ENCODE assay signal across 1 cellular context in the genomic region with DNA sequence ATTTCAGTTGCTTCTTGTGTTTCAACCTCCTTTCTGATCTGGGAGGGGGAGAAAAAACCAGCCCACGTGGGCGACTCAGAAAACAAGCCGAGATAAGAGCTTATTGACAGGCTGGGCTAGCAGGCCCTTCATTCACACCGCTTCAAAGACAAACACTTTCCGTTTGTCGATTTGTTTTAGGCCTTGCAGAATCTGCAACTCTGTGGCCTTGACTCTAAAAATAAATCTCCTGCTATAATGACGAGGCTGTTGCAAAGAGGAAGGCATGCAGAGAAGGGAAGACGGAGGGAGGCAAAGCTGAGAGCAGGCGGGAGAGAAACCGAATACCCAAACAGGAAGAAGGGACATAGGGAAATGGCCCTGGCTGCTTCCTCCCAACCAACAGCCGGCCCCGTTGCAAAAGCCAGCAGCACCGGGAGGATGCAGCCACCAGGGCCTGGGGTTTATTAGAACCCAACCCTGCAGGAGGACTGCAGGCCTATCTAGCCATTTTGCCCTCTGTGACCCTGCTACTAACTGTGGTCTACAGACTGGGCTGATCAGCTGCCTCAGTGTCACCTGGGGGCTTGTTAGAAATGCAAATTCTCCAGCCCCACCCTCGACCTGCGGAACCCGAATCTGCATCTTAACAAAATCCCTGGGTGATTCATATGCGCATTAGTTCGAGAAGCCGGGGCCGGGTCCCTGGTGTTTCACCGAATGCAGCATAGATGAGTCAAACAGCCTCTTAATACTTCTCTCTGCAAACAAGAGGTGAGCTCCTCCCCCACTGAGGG.
A peak's percentile ranks its signal among the peaks of the same experiment; 100 is the strongest.
TF ChIP-seq lines count a peak whose summit lies in the region.

No MANE protein-coding gene starts in this region.

TF ChIP-seq in K562, 482 proteins besides CTCF, POLR2A, EP300 and RAD21 (continued from another document and continues in another):
- TF ChIP-seq AFF4 (CRISPR knock-in tag; IDR thresholded peaks at IDR 0.05) (no peak), CHCHD3 (CRISPR knock-in tag; IDR thresholded peaks at IDR 0.05) (no peak), NRF1 (conservative IDR thresholded peaks at IDR 0.05 in 1 of 2, IDR thresholded peaks at IDR 0.05 in 1 of 2) (no peak), RBM17 (IDR thresholded peaks at IDR 0.05; ENCODE audit: borderline replicate concordance, low read depth, low read length) (no peak), SNIP1 (IDR thresholded peaks at IDR 0.05; ENCODE audit: low read depth) (no peak), PYGO2 (tag; IDR thresholded peaks at IDR 0.05) (no peak), NCOA4 (IDR thresholded peaks at IDR 0.05; ENCODE audit: partially characterized antibody) (no peak), NFE2L1 (tag; IDR thresholded peaks at IDR 0.05; ENCODE audit: borderline replicate concordance, low read depth) (no peak), SMAD4 (CRISPR knock-in tag; conservative IDR thresholded peaks at IDR 0.05) (no peak), PHF21A (IDR thresholded peaks at IDR 0.05; ENCODE audit: borderline replicate concordance, low read depth) (no peak), FOXK1 (CRISPR knock-in tag; IDR thresholded peaks at IDR 0.05; ENCODE audit: borderline replicate concordance) (no peak), MED1 (CRISPR knock-in tag; IDR thresholded peaks at IDR 0.05; ENCODE audit: borderline replicate concordance) (no peak), HCFC1 (IDR thresholded peaks at IDR 0.05; ENCODE audit: low read depth, low read length) (no peak), HEY1 (CRISPR knock-in tag; IDR thresholded peaks at IDR 0.05; ENCODE audit: borderline replicate concordance) (no peak), IFI16 (CRISPR knock-in tag; IDR thresholded peaks at IDR 0.05) (no peak), ZNF707 (CRISPR knock-in tag; conservative IDR thresholded peaks at IDR 0.05) (no peak), PCBP2 (IDR thresholded peaks at IDR 0.05; ENCODE audit: low read depth, low read length, poor library complexity, severe bottlenecking) (no peak), PTBP1 (IDR thresholded peaks at IDR 0.05; ENCODE audit: low read depth, low read length) (no peak), ZNF449 (CRISPR knock-in tag; IDR thresholded peaks at IDR 0.05) (no peak), MLX (CRISPR knock-in tag; conservative IDR thresholded peaks at IDR 0.05) (no peak), ZNF764 (CRISPR knock-in tag; IDR thresholded peaks at IDR 0.05; ENCODE audit: low read depth) (no peak), SP1 (CRISPR knock-in tag; IDR thresholded peaks at IDR 0.05) (no peak), NFXL1 (CRISPR knock-in tag; IDR thresholded peaks at IDR 0.05) (no peak), ARID1B (IDR thresholded peaks at IDR 0.05) (no peak), BHLHE40 (IDR thresholded peaks at IDR 0.05; ENCODE audit: low read length) (no peak), ATF2 (CRISPR knock-in tag; IDR thresholded peaks at IDR 0.05) (no peak), CHD1 (IDR thresholded peaks at IDR 0.05; ENCODE audit: low read length) (no peak), L3MBTL2 (IDR thresholded peaks at IDR 0.05) (peak; percentile 65), ZSCAN32 (CRISPR knock-in tag; IDR thresholded peaks at IDR 0.05) (no peak), RBM39 (optimal IDR thresholded peaks at IDR 0.05; ENCODE audit: low read depth, low read length) (no peak), ELK1 (CRISPR knock-in tag; IDR thresholded peaks at IDR 0.05) (no peak), BMI1 (IDR thresholded peaks at IDR 0.05; ENCODE audit: low read length) (no peak), FOXA3 (CRISPR knock-in tag; conservative IDR thresholded peaks at IDR 0.05 in 1 of 2, IDR thresholded peaks at IDR 0.05 in 1 of 2) (peak in 1 of 2 experiments; percentile 22; a peak in 1 of 4 replicates), XRCC5 (IDR thresholded peaks at IDR 0.05; ENCODE audit: low read depth, low read length) (no peak), SIN3B (IDR thresholded peaks at IDR 0.05; ENCODE audit: low read depth) (no peak), POLR3A (IDR thresholded peaks at IDR 0.05; ENCODE audit: borderline replicate concordance, extremely low read depth, insufficient read depth, insufficient read length) (no peak), ZNF124 (CRISPR knock-in tag; IDR thresholded peaks at IDR 0.05) (no peak), ELF2 (CRISPR knock-in tag; IDR thresholded peaks at IDR 0.05) (no peak), CBFA2T3 (IDR thresholded peaks at IDR 0.05) (no peak), MCM3 (IDR thresholded peaks at IDR 0.05) (no peak), ZKSCAN3 (CRISPR knock-in tag; IDR thresholded peaks at IDR 0.05) (no peak), ERF (CRISPR knock-in tag; IDR thresholded peaks at IDR 0.05) (no peak), MYNN (IDR thresholded peaks at IDR 0.05) (no peak), MYNN (CRISPR knock-in tag; IDR thresholded peaks at IDR 0.05) (no peak), BRCA1 (IDR thresholded peaks at IDR 0.05) (no peak), BRCA1 (CRISPR knock-in tag; IDR thresholded peaks at IDR 0.05) (no peak), STAG1 (CRISPR knock-in tag; IDR thresholded peaks at IDR 0.05; ENCODE audit: borderline replicate concordance) (no peak), ELK3 (CRISPR knock-in tag; IDR thresholded peaks at IDR 0.05) (no peak), ESRRA (IDR thresholded peaks at IDR 0.05; ENCODE audit: borderline replicate concordance, low read depth) (no peak), RBBP5 (IDR thresholded peaks at IDR 0.05; ENCODE audit: borderline replicate concordance, insufficient read depth, low read length, poor library complexity, severe bottlenecking) (no peak), SMAD2 (IDR thresholded peaks at IDR 0.05; ENCODE audit: low read depth, low read length) (no peak), FOXJ2 (tag; IDR thresholded peaks at IDR 0.05) (no peak), KAT7 (CRISPR knock-in tag; IDR thresholded peaks at IDR 0.05; ENCODE audit: borderline replicate concordance) (no peak), HNRNPUL1 (IDR thresholded peaks at IDR 0.05; ENCODE audit: low read length) (no peak), NCOA1 (IDR thresholded peaks at IDR 0.05; ENCODE audit: low read depth) (no peak), POLR2AphosphoS5 (IDR thresholded peaks at IDR 0.05; ENCODE audit: control insufficient read depth, insufficient read depth, low read depth, low read length) (no peak), HMGN3 (IDR thresholded peaks at IDR 0.05; ENCODE audit: borderline replicate concordance, extremely low read depth, insufficient read length, low read depth, low read length) (no peak), ZBTB7A (IDR thresholded peaks at IDR 0.05; ENCODE audit: borderline replicate concordance, control insufficient read depth, low read depth, low read length) (no peak)
- TF ChIP-seq, protein P1, sequence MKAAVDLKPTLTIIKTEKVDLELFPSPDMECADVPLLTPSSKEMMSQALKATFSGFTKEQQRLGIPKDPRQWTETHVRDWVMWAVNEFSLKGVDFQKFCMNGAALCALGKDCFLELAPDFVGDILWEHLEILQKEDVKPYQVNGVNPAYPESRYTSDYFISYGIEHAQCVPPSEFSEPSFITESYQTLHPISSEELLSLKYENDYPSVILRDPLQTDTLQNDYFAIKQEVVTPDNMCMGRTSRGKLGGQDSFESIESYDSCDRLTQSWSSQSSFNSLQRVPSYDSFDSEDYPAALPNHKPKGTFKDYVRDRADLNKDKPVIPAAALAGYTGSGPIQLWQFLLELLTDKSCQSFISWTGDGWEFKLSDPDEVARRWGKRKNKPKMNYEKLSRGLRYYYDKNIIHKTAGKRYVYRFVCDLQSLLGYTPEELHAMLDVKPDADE (conservative IDR thresholded peaks at IDR 0.05; ENCODE audit: control insufficient read depth, low read depth, low read length) = no peak
- TF ChIP-seq, protein P2, sequence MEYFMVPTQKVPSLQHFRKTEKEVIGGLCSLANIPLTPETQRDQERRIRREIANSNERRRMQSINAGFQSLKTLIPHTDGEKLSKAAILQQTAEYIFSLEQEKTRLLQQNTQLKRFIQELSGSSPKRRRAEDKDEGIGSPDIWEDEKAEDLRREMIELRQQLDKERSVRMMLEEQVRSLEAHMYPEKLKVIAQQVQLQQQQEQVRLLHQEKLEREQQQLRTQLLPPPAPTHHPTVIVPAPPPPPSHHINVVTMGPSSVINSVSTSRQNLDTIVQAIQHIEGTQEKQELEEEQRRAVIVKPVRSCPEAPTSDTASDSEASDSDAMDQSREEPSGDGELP (CRISPR knock-in tag; IDR thresholded peaks at IDR 0.05; ENCODE audit: borderline replicate concordance) = no peak; the same call in 1 of the 2 replicates
- TF ChIP-seq, protein P3, sequence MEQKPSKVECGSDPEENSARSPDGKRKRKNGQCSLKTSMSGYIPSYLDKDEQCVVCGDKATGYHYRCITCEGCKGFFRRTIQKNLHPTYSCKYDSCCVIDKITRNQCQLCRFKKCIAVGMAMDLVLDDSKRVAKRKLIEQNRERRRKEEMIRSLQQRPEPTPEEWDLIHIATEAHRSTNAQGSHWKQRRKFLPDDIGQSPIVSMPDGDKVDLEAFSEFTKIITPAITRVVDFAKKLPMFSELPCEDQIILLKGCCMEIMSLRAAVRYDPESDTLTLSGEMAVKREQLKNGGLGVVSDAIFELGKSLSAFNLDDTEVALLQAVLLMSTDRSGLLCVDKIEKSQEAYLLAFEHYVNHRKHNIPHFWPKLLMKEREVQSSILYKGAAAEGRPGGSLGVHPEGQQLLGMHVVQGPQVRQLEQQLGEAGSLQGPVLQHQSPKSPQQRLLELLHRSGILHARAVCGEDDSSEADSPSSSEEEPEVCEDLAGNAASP (IDR thresholded peaks at IDR 0.05) = no peak
